26 cellular contexts compared by ENCODE assay signal in genomic region chr1:34316773-34317172, GRCh38.
"Had no signal": no experiment of that assay in that cellular context is flagged by ENCODE, and none has a peak within 500 bp of the region (broad histone marks: within the 10 kb centered on the region; RNA-seq: fewer than 3 reads in every experiment).

No MANE protein-coding gene starts in this region.

- H3K9ac ChIP-seq: neural progenitor cell, parathyroid adenoma had no signal

- H3K4me3 ChIP-seq: neural progenitor cell, ovary, psoas muscle, skin epidermis, stomach, thoracic aorta, thyroid gland, tibial nerve, upper lobe of left lung, vagina had no signal

- FAIRE-seq: urothelium cell line had no signal

- H3K9me3 ChIP-seq: ovary, thoracic aorta, thyroid gland, vagina had no signal

- H3K4me1 ChIP-seq: neural progenitor cell, parathyroid adenoma, psoas muscle, stomach, tibial nerve, vagina had no signal

- H3K36me3 ChIP-seq: neural progenitor cell, ovary, stomach, thoracic aorta, thyroid gland, tibial nerve, upper lobe of left lung, vagina had no signal

- DNase-seq: naive thymus-derived CD4-positive, alpha-beta T cell; natural killer cell; occipital lobe; ovary; posterior cingulate gyrus; psoas muscle; right cardiac atrium; stimulated activated CD4-positive, alpha-beta T cell treated with anti-CD3 and anti-CD28 coated beads, Interleukin-15, amount 100 ng/mL, for 24 hours; stimulated activated CD4-positive, alpha-beta T cell treated with anti-CD3 and anti-CD28 coated beads, Interleukin-2, amount 100 ng/mL, for 24 hours; stimulated activated CD4-positive, alpha-beta T cell treated with anti-CD3 and anti-CD28 coated beads, Interleukin-2, amount 100 ng/mL, for 48 hours; stimulated activated CD4-positive, alpha-beta T cell treated with anti-CD3 and anti-CD28 coated beads, Interleukin-4, amount 100 ng/mL, for 24 hours; stimulated activated naive B cell treated with anti-CD40 and anti-IgM and Interleukin-4, amounts not matched to agents 10 μg/mL and 1 μg/mL and 100 μg/mL, for 72 hours; stimulated activated naive CD4-positive, alpha-beta T cell treated with Interleukin-2 at 50 U/mL for 16 hours; stomach; thyroid gland; trophoblast cell; upper lobe of left lung had no signal

- H3K27ac ChIP-seq: neural progenitor cell, ovary, parathyroid adenoma, psoas muscle, skin epidermis, stomach, thoracic aorta, thyroid gland, tibial nerve, upper lobe of left lung, vagina had no signal

- H3K27me3 ChIP-seq: neural progenitor cell, ovary, stomach, thyroid gland, tibial nerve, upper lobe of left lung, vagina had no signal

- ATAC-seq: naive thymus-derived CD4-positive, alpha-beta T cell; natural killer cell; psoas muscle; right cardiac atrium; sciatic nerve; stimulated activated effector memory CD8-positive, alpha-beta T cell treated with anti-CD3 and anti-CD28 coated beads, Interleukin-12 subunit alpha, Interleukin-12 subunit beta, amount 100 ng/mL, for 72 hours; stimulated activated naive B cell treated with anti-CD40 and anti-IgM and Interleukin-4, amounts not matched to agents 10 μg/mL and 1 μg/mL and 100 μg/mL, for 72 hours had no signal
